ENCODE assay signal across 8 cellular contexts in the genomic region with DNA sequence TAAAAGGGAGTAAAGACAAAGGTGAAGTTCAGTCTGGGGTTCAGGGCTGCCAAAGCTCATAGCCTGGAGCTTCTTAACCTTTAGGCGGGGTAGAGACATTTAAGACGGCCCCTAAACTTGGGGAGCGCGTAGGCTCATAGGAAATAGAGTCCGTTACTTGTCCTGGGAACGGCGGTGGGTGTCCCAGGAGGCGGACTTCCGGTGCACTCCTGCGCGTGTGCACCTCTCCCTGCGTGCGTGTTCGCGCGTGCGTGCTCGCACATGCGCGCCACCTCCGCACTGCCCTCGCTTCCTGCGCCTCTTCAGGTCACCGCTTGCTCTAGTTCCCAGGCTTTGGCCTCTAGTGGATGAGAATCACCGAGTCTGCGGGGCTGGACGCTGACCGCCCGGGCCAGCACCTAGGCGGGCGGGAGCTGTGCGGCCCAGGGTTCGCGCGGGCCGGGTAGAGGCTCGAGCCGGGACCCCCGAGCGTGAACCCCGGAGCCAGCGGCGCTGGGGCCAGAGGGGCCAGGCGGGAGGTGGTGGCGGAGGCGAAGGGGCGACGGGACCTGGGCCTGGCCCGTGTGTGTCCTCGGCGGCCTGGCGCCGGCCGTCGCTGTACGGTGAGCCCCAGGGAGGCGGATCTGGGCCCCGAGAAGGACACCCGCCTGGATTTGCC.
DNase-seq lines count a peak whose midpoint lies in the region; ATAC-seq and TF ChIP-seq lines count a peak whose summit lies in the region.
"Not testable (repeated sequence)": the region's sequence is repeated elsewhere in the genome, so short reads cannot be mapped to it uniquely, and the experiment has no call there.

No MANE protein-coding gene starts in this region.

- H4K20me1 ChIP-seq in OCI-LY3 (ENCODE audit: insufficient read depth, low read length), result not testable (repeated sequence)

- TF ChIP-seq CTCF in OCI-LY3 (IDR thresholded peaks at IDR 0.05; ENCODE audit: low read depth, low read length), result not testable (repeated sequence)

- not testable (repeated sequence) for H2AFZ ChIP-seq in OCI-LY3 (ENCODE audit: low read depth, low read length)

- H3K27ac ChIP-seq in HUES48 (ENCODE audit: low read depth, low read length), result peak overlapping the region; percentile 68
- peak overlapping the region; percentile 39 for H3K27ac ChIP-seq in OCI-LY3 (ENCODE audit: low read length)

- H3K27me3 ChIP-seq in HUES48 (ENCODE audit: control insufficient read depth, insufficient read depth, low read length); OCI-LY3 (ENCODE audit: low read depth, low read length): not testable (repeated sequence)

- not testable (repeated sequence) for H3K9ac ChIP-seq in HUES48 (ENCODE audit: low read depth, low read length)
- peak overlapping the region; percentile 91 for H3K9ac ChIP-seq in OCI-LY3 (ENCODE audit: low read length)

- peak; percentile 97 for DNase-seq in DMS 273 (lab: John Stamatoyannopoulos, UW; ENCODE audit: unreplicated experiment)
- peak; percentile 57 for DNase-seq in activated T-cell treated with anti-CD3 and anti-CD28 coated beads for 1 hour (ENCODE audit: low read depth)
- peak; percentile 45 for DNase-seq in epidermal melanocyte (ENCODE audit: insufficient read length, low spot score)
- peak; percentile 86 for DNase-seq in midbrain (lab: John Stamatoyannopoulos, UW)
- peak; percentile 46 for DNase-seq in stimulated activated CD8-positive, alpha-beta memory T cell treated with anti-CD3 and anti-CD28 coated beads, Interleukin-15, amount 100 ng/mL, for 24 hours (ENCODE audit: low read depth)

- H3K79me2 ChIP-seq in OCI-LY3 (ENCODE audit: low read length), result peaks cover 29% of the 10 kb centered on the region

- H3K4me1 ChIP-seq in HUES48 (ENCODE audit: control insufficient read depth, insufficient read depth, low read length); OCI-LY3 (ENCODE audit: low read length): not testable (repeated sequence)

- H3K9me3 ChIP-seq in HUES48 (ENCODE audit: control insufficient read depth, insufficient read depth, low read length); OCI-LY3 (ENCODE audit: insufficient read depth, low read length): not testable (repeated sequence)

- ATAC-seq in GM21515 (IDR thresholded peaks at IDR 0.05; ENCODE audit: unreplicated experiment), result peak; percentile 100

- H3K36me3 ChIP-seq in HUES48 (ENCODE audit: control insufficient read depth, insufficient read depth, low read length); OCI-LY3 (replicated peaks; ENCODE audit: low read depth, low read length): not testable (repeated sequence)

- H3K4me2 ChIP-seq in OCI-LY3 (ENCODE audit: low read length), result peak overlapping the region; percentile 68

- H3K4me3 ChIP-seq in HUES48 (ENCODE audit: low read depth, low read length) (peak overlapping the region; percentile 84), OCI-LY3 (ENCODE audit: low read length) (peak overlapping the region; percentile 93)

Comparison
In these comparisons a context has a peak if more than half of its experiments do, and no peak if none do; other contexts are left out.
1. Peak in every context shown above with its lines: DNase-seq, ATAC-seq, H3K4me3 ChIP-seq and H3K27ac ChIP-seq.
2. DNase-seq: peak in every context shown above with its lines; median percentile 97 in DMS 273; 86 in midbrain; 57 in activated T-cell treated with anti-CD3 and anti-CD28 coated beads for 1 hour; 46 in stimulated activated CD8-positive, alpha-beta memory T cell treated with anti-CD3 and anti-CD28 coated beads, Interleukin-15, amount 100 ng/mL, for 24 hours; 45 in epidermal melanocyte.